19 cellular contexts compared by ENCODE assay signal in genomic region chr2:43180901-43181300, GRCh38. TPM values are rescaled to one million over a fixed set of nuclear protein-coding genes. Genes with fewer than 3 reads are reported as not detected.
DNase-seq lines count a peak whose midpoint lies in the region; ATAC-seq lines count a peak whose summit lies in the region.
"Had no signal": no experiment of that assay in that cellular context is flagged by ENCODE, and none has a peak within 500 bp of the region (broad histone marks: within the 10 kb centered on the region; RNA-seq: fewer than 3 reads in every experiment).

No MANE protein-coding gene starts in this region.

- H3K4me2 ChIP-seq in GM23248 (ENCODE audit: unreplicated experiment) = no peak overlapping the region

- H3K27me3 ChIP-seq in iPS-18a (ENCODE audit: control insufficient read depth, insufficient read depth, low read length) (no peaks in the 10 kb centered on the region), GM23248 (replicated peaks; ENCODE audit: insufficient read depth) (no peaks in the 10 kb centered on the region)
- H3K27me3 ChIP-seq: pancreas had no signal

- peak overlapping the region; percentile 89 for H3K27ac Mint-ChIP-seq in activated naive CD4-positive, alpha-beta T cell treated with anti-CD3 and anti-CD28 coated beads, Interleukin-2, amount 50 U/mL, for 24 hours
- H3K27ac Mint-ChIP-seq in T-helper 17 cell = peak overlapping the region; percentile 37
- peak overlapping the region; percentile 51 for H3K27ac Mint-ChIP-seq in stimulated activated effector memory CD8-positive, alpha-beta T cell treated with anti-CD3 and anti-CD28 coated beads, Interleukin-12 subunit alpha, Interleukin-12 subunit beta, amount 100 ng/mL, for 72 hours

- 0 out of 2 replicates have a peak, but pooled peaks cover 19% of the 10 kb centered on the region for H3F3A ChIP-seq in GM23248 (ENCODE audit: insufficient read depth)

- H3K9me3 ChIP-seq in T-helper 17 cell (ENCODE audit: control insufficient read depth, low read length, poor library complexity, severe bottlenecking) = no peaks in the 10 kb centered on the region
- no peaks in the 10 kb centered on the region for H3K9me3 ChIP-seq in iPS-18a (ENCODE audit: control insufficient read depth, low read depth, low read length)
- H3K9me3 ChIP-seq in GM23248 (ENCODE audit: low read depth) = no peaks in the 10 kb centered on the region
- H3K9me3 ChIP-seq: HAP-1, pancreas had no signal

- no peak for ATAC-seq in T-helper 17 cell
- ATAC-seq in stimulated activated effector memory CD8-positive, alpha-beta T cell treated with anti-CD3 and anti-CD28 coated beads, Interleukin-12 subunit alpha, Interleukin-12 subunit beta, amount 100 ng/mL, for 72 hours = no peak
- no peak for ATAC-seq in HG02885 (IDR thresholded peaks at IDR 0.05; ENCODE audit: poor library complexity, unreplicated experiment)
- ATAC-seq: pancreas had no signal

- no peaks in the 10 kb centered on the region for H3K9me2 ChIP-seq in GM23248 (ENCODE audit: insufficient read depth)

- WGBS in GM23248 (ENCODE audit: low coverage in 1 of 2, low lambda C conversion rate in 2 of 2, missing lambda C conversion rate in 2 of 2), 2 experiments = 88 to 91% methylated on average over 8 of the region's 8 CpGs

- H4K20me1 ChIP-seq in GM23248 (ENCODE audit: insufficient read depth) = no peaks in the 10 kb centered on the region

- no peaks in the 10 kb centered on the region for H3K27me3 Mint-ChIP-seq in activated naive CD4-positive, alpha-beta T cell treated with anti-CD3 and anti-CD28 coated beads, Interleukin-2, amount 50 U/mL, for 24 hours
- H3K27me3 Mint-ChIP-seq in T-helper 17 cell = no peaks in the 10 kb centered on the region

- H3K9me3 Mint-ChIP-seq in activated naive CD4-positive, alpha-beta T cell treated with anti-CD3 and anti-CD28 coated beads, Interleukin-2, amount 50 U/mL, for 24 hours = no peaks in the 10 kb centered on the region
- no peaks in the 10 kb centered on the region for H3K9me3 Mint-ChIP-seq in stimulated activated effector memory CD8-positive, alpha-beta T cell treated with anti-CD3 and anti-CD28 coated beads, Interleukin-12 subunit alpha, Interleukin-12 subunit beta, amount 100 ng/mL, for 72 hours

- H3K4me3 Mint-ChIP-seq in activated naive CD4-positive, alpha-beta T cell treated with anti-CD3 and anti-CD28 coated beads, Interleukin-2, amount 50 U/mL, for 24 hours = no peak overlapping the region
- no peak overlapping the region for H3K4me3 Mint-ChIP-seq in T-helper 17 cell
- no peak overlapping the region for H3K4me3 Mint-ChIP-seq in stimulated activated effector memory CD8-positive, alpha-beta T cell treated with anti-CD3 and anti-CD28 coated beads, Interleukin-12 subunit alpha, Interleukin-12 subunit beta, amount 100 ng/mL, for 72 hours

- H3K27ac ChIP-seq in iPS-18a (ENCODE audit: low read length) (peak overlapping the region; percentile 79), GM23248 (no peak overlapping the region)
- H3K27ac ChIP-seq: pancreas had no signal

- H3K9ac ChIP-seq in iPS-18a (ENCODE audit: low read length) = no peak overlapping the region
- H3K9ac ChIP-seq in GM23248 = no peak overlapping the region

- in situ Hi-C loops in GM23248 (cut with MboI) = no loop called here

- H2AFZ ChIP-seq in GM23248 = no peak overlapping the region

- no peak overlapping the region for H3K4me3 ChIP-seq in iPS-18a (ENCODE audit: low read length)
- no peak overlapping the region for H3K4me3 ChIP-seq in GM23248
- H3K4me3 ChIP-seq: HAP-1, pancreas had no signal

- H3K36me3 Mint-ChIP-seq in activated naive CD4-positive, alpha-beta T cell treated with anti-CD3 and anti-CD28 coated beads, Interleukin-2, amount 50 U/mL, for 24 hours = peaks cover 3% of the 10 kb centered on the region
- peaks cover 3% of the 10 kb centered on the region for H3K36me3 Mint-ChIP-seq in T-helper 17 cell (ENCODE audit: low read depth)
- no peaks in the 10 kb centered on the region for H3K36me3 Mint-ChIP-seq in stimulated activated effector memory CD8-positive, alpha-beta T cell treated with anti-CD3 and anti-CD28 coated beads, Interleukin-12 subunit alpha, Interleukin-12 subunit beta, amount 100 ng/mL, for 72 hours

- no peaks in the 10 kb centered on the region for H3K36me3 ChIP-seq in iPS-18a (ENCODE audit: control insufficient read depth, low read depth, low read length)
- no peaks in the 10 kb centered on the region for H3K36me3 ChIP-seq in GM23248 (ENCODE audit: low read depth)
- H3K36me3 ChIP-seq: HAP-1, pancreas had no signal

- no peaks in the 10 kb centered on the region for H3K79me2 ChIP-seq in GM23248 (ENCODE audit: insufficient read depth)

- no peak for DNase-seq in activated naive CD4-positive, alpha-beta T cell (lab: John Stamatoyannopoulos, UW)
- DNase-seq in T-helper 17 cell = no peak
- DNase-seq in stimulated activated effector memory CD8-positive, alpha-beta T cell treated with anti-CD3 and anti-CD28 coated beads, Interleukin-12 subunit alpha, Interleukin-12 subunit beta, amount 100 ng/mL, for 72 hours (ENCODE audit: low spot score in 2 of 2) = no peak
- DNase-seq in GM23248 = no peak
- DNase-seq in hypothalamus (lab: John Stamatoyannopoulos, UW) = no peak
- DNase-seq: ACHN; activated CD4-positive, CD25-positive, alpha-beta regulatory T cell treated with anti-CD3 and anti-CD28 coated beads, Interleukin-2, amount 50 U/mL, for 72 hours; COR-L47; midbrain; NCI-H1105; NCI-H2171 treated with DMSO at 0.1 percent for 48 hours; NCI-H82; pancreas; stimulated activated naive CD4-positive, alpha-beta T cell treated with Interleukin-2 at 50 U/mL for 16 hours; T-helper 2 cell had no signal

- H3K4me1 Mint-ChIP-seq in activated naive CD4-positive, alpha-beta T cell treated with anti-CD3 and anti-CD28 coated beads, Interleukin-2, amount 50 U/mL, for 24 hours = peaks cover 71% of the 10 kb centered on the region
- peaks cover 43% of the 10 kb centered on the region for H3K4me1 Mint-ChIP-seq in T-helper 17 cell
- H3K4me1 Mint-ChIP-seq in stimulated activated effector memory CD8-positive, alpha-beta T cell treated with anti-CD3 and anti-CD28 coated beads, Interleukin-12 subunit alpha, Interleukin-12 subunit beta, amount 100 ng/mL, for 72 hours = peaks cover 58% of the 10 kb centered on the region

- H3K4me1 ChIP-seq in iPS-18a (ENCODE audit: control insufficient read depth, low read depth, low read length) (peaks cover 49% of the 10 kb centered on the region), GM23248 (ENCODE audit: insufficient read depth) (peaks cover 23% of the 10 kb centered on the region)

RNA-seq across cellular contexts. Expression of gene ZFP36L2, which starts 45.5 kb away (rescaled TPM):
- total RNA-seq in T-helper 17 cell = 100 to 1,000 TPM; 501 to 627 TPM
- 13.8 and 14.4 TPM in 2 replicates for total RNA-seq in GM23248 (2014; rRNA removed; shearing (Covaris generic))
- polyA plus RNA-seq in GM23248 (2016; fragmentation: Nextera tagmentation; extraction: Ambion mirVana) = 71.7 and 78.2 TPM in 2 replicates

Comparison
In these comparisons a context has a peak if more than half of its experiments do, and no peak if none do; other contexts are left out.
1. H3K27ac Mint-ChIP-seq: peak in every context shown above with its lines; median percentile 89 in activated naive CD4-positive, alpha-beta T cell treated with anti-CD3 and anti-CD28 coated beads, Interleukin-2, amount 50 U/mL, for 24 hours; 51 in stimulated activated effector memory CD8-positive, alpha-beta T cell treated with anti-CD3 and anti-CD28 coated beads, Interleukin-12 subunit alpha, Interleukin-12 subunit beta, amount 100 ng/mL, for 72 hours; 37 in T-helper 17 cell.
2. RNA of gene ZFP36L2, which starts 45.5 kb away (total RNA-seq): 501 to 627 TPM in T-helper 17 cell; 13.8 to 14.4 TPM in GM23248; every median in the first group is over 10 times any median in the second.